ENCODE assay signal across 19 cellular contexts in genomic region chr1:189606795-189607476, GRCh38.
DNase-seq lines count a peak whose midpoint lies in the region; FAIRE-seq and TF ChIP-seq lines count a peak whose summit lies in the region.
"Had no signal": no experiment of that assay in that cellular context is flagged by ENCODE, and none has a peak within 500 bp of the region (broad histone marks: within the 10 kb centered on the region; RNA-seq: fewer than 3 reads in every experiment).

No MANE protein-coding gene starts in this region.

- CTCF ChIA-PET in SK-N-SH (lab: Yijun Ruan, JAX) (no interaction called here), HEK293T (lab: Yijun Ruan, JAX) (no interaction called here)

- no peaks in the 10 kb centered on the region for H3K9me3 ChIP-seq in SK-N-SH
- H3K9me3 ChIP-seq: uterus had no signal

- peak overlapping the region in 1 of 2 experiments; percentile 51; a peak in 2 of 4 replicates for H3K27ac ChIP-seq in SK-N-SH (ENCODE audit: low read depth in 2 of 2, low read length in 1 of 2)
- H3K27ac ChIP-seq: skin epidermis, uterus had no signal

- H3K4me2 ChIP-seq in SK-N-SH = no peak overlapping the region

- no peaks in the 10 kb centered on the region for H3K9me2 ChIP-seq in SK-N-SH

- DNase-seq in H54 (ENCODE audit: insufficient read length, low spot score) (no peak), SK-N-SH (no peak), epithelial cell of proximal tubule (ENCODE audit: low read depth) (peak; percentile 29), skeletal muscle cell (ENCODE audit: low read depth) (peak; percentile 54), amygdala (lab: John Stamatoyannopoulos, UW) (no peak), HEK293T (ENCODE audit: extremely low spot score) (no peak), globus pallidus (ENCODE audit: low spot score) (no peak)
- DNase-seq: activated gamma-delta T cell; CD4-positive, CD25-positive, alpha-beta regulatory T cell; effector memory CD8-positive, alpha-beta T cell; head of caudate nucleus; islet precursor cell; midbrain; NCI-H1417 treated with DMSO at 0.1 percent for 48 hours; NCI-H446; stimulated activated naive CD4-positive, alpha-beta T cell treated with Interleukin-2 at 50 U/mL for 16 hours; uterus had no signal

- no peak for TF ChIP-seq POLR2A in H54 (IDR thresholded peaks at IDR 0.05; ENCODE audit: low read depth, low read length)

- H2AFZ ChIP-seq in SK-N-SH (ENCODE audit: low read depth) = no peak overlapping the region

- peak; percentile 33 to 73; a peak in 3 of 4 replicates for TF ChIP-seq EP300 in SK-N-SH (IDR thresholded peaks at IDR 0.05; ENCODE audit: borderline replicate concordance in 1 of 2, low read depth in 1 of 2, low read length in 1 of 2)

- WGBS in SK-N-SH (ENCODE audit: low lambda C conversion rate) = 42% methylated on average over 2 of the region's 2 CpGs

- POLR2A ChIA-PET in SK-N-SH (lab: Yijun Ruan, JAX) (no interaction called here), HEK293T (lab: Yijun Ruan, JAX) (no interaction called here)

- no peak for TF ChIP-seq RAD21 in SK-N-SH (IDR thresholded peaks at IDR 0.05; ENCODE audit: low read length)

- TF ChIP-seq CTCF in SK-N-SH (IDR thresholded peaks at IDR 0.05) (no peak), epithelial cell of proximal tubule (conservative IDR thresholded peaks at IDR 0.05; ENCODE audit: low read depth, low read length) (no peak)

- H4K20me1 ChIP-seq in SK-N-SH (ENCODE audit: insufficient read depth) = no peaks in the 10 kb centered on the region

- peaks cover 0 to 3% of the 10 kb centered on the region in 2 experiments for H3K36me3 ChIP-seq in SK-N-SH (replicated peaks in 1 of 2; ENCODE audit: control insufficient read depth in 1 of 2, insufficient read depth in 2 of 2, low read length in 1 of 2)
- H3K36me3 ChIP-seq: uterus had no signal

- H3K9ac ChIP-seq in SK-N-SH = no peak overlapping the region

- H3F3A ChIP-seq in SK-N-SH (replicated peaks; ENCODE audit: insufficient read depth) = peaks cover 4% of the 10 kb centered on the region

- no peaks in the 10 kb centered on the region for H3K27me3 ChIP-seq in SK-N-SH (ENCODE audit: insufficient read depth)

- peak; percentile 89 for FAIRE-seq in H54 (lab: Jason Lieb, UNC)
- FAIRE-seq: GM12891 had no signal

- H3K79me2 ChIP-seq in SK-N-SH (ENCODE audit: insufficient read depth) = no peaks in the 10 kb centered on the region

- H3K4me1 ChIP-seq in SK-N-SH (ENCODE audit: control insufficient read depth in 1 of 2, insufficient read depth in 2 of 2, low read depth in 1 of 2, low read length in 1 of 2) = no peaks in the 10 kb centered on the region; a peak in 1 of 4 replicates
- H3K4me1 ChIP-seq: uterus had no signal

- H3K4me3 ChIP-seq in SK-N-SH (ENCODE audit: low read depth in 2 of 2, low read length in 1 of 2) (no peak overlapping the region), epithelial cell of proximal tubule (ENCODE audit: low read depth, low read length) (no peak overlapping the region), skeletal muscle cell (ENCODE audit: low read depth, low read length) (no peak overlapping the region)
- H3K4me3 ChIP-seq: skin epidermis, uterus had no signal

TF ChIP-seq in SK-N-SH, 30 proteins besides CTCF, POLR2A, EP300 and RAD21 (continues in another document):
- TF ChIP-seq TCF12 (IDR thresholded peaks at IDR 0.05) = peak; percentile 85
- no peak for TF ChIP-seq YY1 (IDR thresholded peaks at IDR 0.05; ENCODE audit: low read depth)
- no peak for TF ChIP-seq NRF1 (IDR thresholded peaks at IDR 0.05; ENCODE audit: low read depth, low read length)
- peak; percentile 84 for TF ChIP-seq JUND (IDR thresholded peaks at IDR 0.05)
- peak; percentile 70; the same call in 1 of the 2 replicates for TF ChIP-seq FOSL2 (IDR thresholded peaks at IDR 0.05; ENCODE audit: borderline replicate concordance, low read depth)
- no peak for TF ChIP-seq GATA2 (CRISPR knock-in tag; IDR thresholded peaks at IDR 0.05)
- no peak for TF ChIP-seq ELF1 (IDR thresholded peaks at IDR 0.05)
- peak; percentile 75; the same call in 1 of the 2 replicates for TF ChIP-seq TEAD4 (IDR thresholded peaks at IDR 0.05; ENCODE audit: borderline replicate concordance, insufficient read depth)
- TF ChIP-seq SMC3 (IDR thresholded peaks at IDR 0.05; ENCODE audit: low read depth, low read length) = no peak
- TF ChIP-seq EZH2phosphoT487 (IDR thresholded peaks at IDR 0.05; ENCODE audit: borderline replicate concordance, low read depth) = no peak
- peak; percentile 46; the same call in 1 of the 2 replicates for TF ChIP-seq NFIC (IDR thresholded peaks at IDR 0.05; ENCODE audit: borderline replicate concordance)
- no peak for TF ChIP-seq USF1 (IDR thresholded peaks at IDR 0.05; ENCODE audit: borderline replicate concordance, low read depth)
- peak; percentile 33; the same call in 1 of the 2 replicates for TF ChIP-seq POLR2AphosphoS5 (IDR thresholded peaks at IDR 0.05; ENCODE audit: low read depth, low read length)
- TF ChIP-seq SIN3A (IDR thresholded peaks at IDR 0.05; ENCODE audit: borderline replicate concordance, low read depth, low read length) = no peak
- TF ChIP-seq RCOR1 (IDR thresholded peaks at IDR 0.05; ENCODE audit: low read length) = no peak
- TF ChIP-seq MAX (IDR thresholded peaks at IDR 0.05; ENCODE audit: low read depth) = no peak
- no peak for TF ChIP-seq RFX5 (IDR thresholded peaks at IDR 0.05; ENCODE audit: low read length)
- TF ChIP-seq GABPA (IDR thresholded peaks at IDR 0.05; ENCODE audit: low read depth) = no peak
- 0 out of 2 replicates have a peak, but pooled peaks have one; percentile 43 for TF ChIP-seq FOXM1 (IDR thresholded peaks at IDR 0.05; ENCODE audit: low read depth)

TF ChIP-seq in HEK293T, 16 proteins besides CTCF, POLR2A, EP300 and RAD21:
- TF ChIP-seq SUZ12 (IDR thresholded peaks at IDR 0.05) (no peak), FOXM1 (IDR thresholded peaks at IDR 0.05; ENCODE audit: borderline replicate concordance) (no peak), LEF1 (IDR thresholded peaks at IDR 0.05; ENCODE audit: borderline replicate concordance) (no peak), HDGF (IDR thresholded peaks at IDR 0.05; ENCODE audit: borderline replicate concordance) (no peak), ZNF384 (IDR thresholded peaks at IDR 0.05) (no peak), NFRKB (IDR thresholded peaks at IDR 0.05) (no peak), ARNT (IDR thresholded peaks at IDR 0.05) (no peak), SP1 (IDR thresholded peaks at IDR 0.05) (no peak)
TF ChIP-seq in HEK293T: peak in this region for 0.

Comparison
In these comparisons a context has a peak if more than half of its experiments do, and no peak if none do; other contexts are left out.
1. DNase-seq: peak in epithelial cell of proximal tubule (single experiment) and skeletal muscle cell (single experiment); none in H54 (single experiment), SK-N-SH (single experiment), amygdala (0 of 56), HEK293T (single experiment) and globus pallidus (single experiment).